In the genomic region with DNA sequence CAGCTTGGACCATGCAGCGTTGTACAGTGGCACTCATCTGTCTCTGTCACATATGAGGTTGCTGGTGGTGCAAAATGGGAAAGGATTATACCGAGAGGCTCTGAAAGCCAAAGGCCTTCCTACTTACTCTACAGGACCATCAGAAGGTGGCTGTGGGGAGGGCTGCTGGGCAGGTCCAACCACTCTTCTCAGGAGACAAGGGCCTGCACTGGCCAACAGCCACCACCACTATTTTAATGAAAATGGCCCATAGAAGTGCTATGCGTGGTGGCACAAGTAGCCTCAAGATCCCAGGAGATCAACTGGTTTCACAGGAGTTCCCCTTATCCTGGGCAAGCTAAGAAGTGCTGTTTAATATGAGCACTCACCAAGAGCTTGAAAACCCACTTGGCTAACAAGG, we compare ENCODE assay signal across 28 cellular contexts.
"Had no signal": no experiment of that assay in that cellular context is flagged by ENCODE, and none has a peak within 500 bp of the region (broad histone marks: within the 10 kb centered on the region; RNA-seq: fewer than 3 reads in every experiment).

No MANE protein-coding gene starts in this region.

- ATAC-seq: left cardiac atrium; left lobe of liver; natural killer cell; psoas muscle; right lobe of liver; stimulated activated memory B cell treated with anti-CD40 and anti-IgM and Interleukin-4, amounts not matched to agents 10 μg/mL and 1 μg/mL and 100 μg/mL, for 72 hours; stimulated activated naive CD8-positive, alpha-beta T cell treated with anti-CD3 and anti-CD28 coated beads, Interleukin-15, amount 100 ng/mL, for 72 hours had no signal

- H3K4me3 Mint-ChIP-seq: mesothelial cell of epicardium; naive B cell; natural killer cell; nephron progenitor cell; neural progenitor cell; stimulated activated memory B cell treated with anti-CD40 and anti-IgM and Interleukin-4, amounts not matched to agents 10 μg/mL and 1 μg/mL and 100 μg/mL, for 72 hours; stimulated activated naive CD8-positive, alpha-beta T cell treated with anti-CD3 and anti-CD28 coated beads, Interleukin-15, amount 100 ng/mL, for 72 hours had no signal

- H3K27ac Mint-ChIP-seq: mesothelial cell of epicardium; naive B cell; natural killer cell; stimulated activated memory B cell treated with anti-CD40 and anti-IgM and Interleukin-4, amounts not matched to agents 10 μg/mL and 1 μg/mL and 100 μg/mL, for 72 hours had no signal

- H3K4me1 ChIP-seq: lower lobe of right lung, neural progenitor cell, parathyroid adenoma, psoas muscle, right lobe of liver, transverse colon, upper lobe of left lung, vagina had no signal

- H3K36me3 Mint-ChIP-seq: mesothelial cell of epicardium; naive B cell; natural killer cell; neural progenitor cell; stimulated activated memory B cell treated with anti-CD40 and anti-IgM and Interleukin-4, amounts not matched to agents 10 μg/mL and 1 μg/mL and 100 μg/mL, for 72 hours had no signal

- H3K4me1 Mint-ChIP-seq: natural killer cell; neural progenitor cell; stimulated activated memory B cell treated with anti-CD40 and anti-IgM and Interleukin-4, amounts not matched to agents 10 μg/mL and 1 μg/mL and 100 μg/mL, for 72 hours had no signal

- H3K4me3 ChIP-seq: lower lobe of right lung, neural progenitor cell, psoas muscle, right lobe of liver, smooth muscle cell, transverse colon, upper lobe of left lung, vagina had no signal

- H3K27me3 Mint-ChIP-seq: naive B cell had no signal

- H3K9me3 Mint-ChIP-seq: mesothelial cell of epicardium; naive B cell; natural killer cell; nephron progenitor cell; stimulated activated memory B cell treated with anti-CD40 and anti-IgM and Interleukin-4, amounts not matched to agents 10 μg/mL and 1 μg/mL and 100 μg/mL, for 72 hours; stimulated activated naive CD8-positive, alpha-beta T cell treated with anti-CD3 and anti-CD28 coated beads, Interleukin-15, amount 100 ng/mL, for 72 hours had no signal

- DNase-seq: hippocampal formation; kidney glomerular epithelial cell; left cardiac atrium; lower lobe of right lung; mesendoderm; naive B cell; natural killer cell; nephron progenitor cell; occipital lobe; psoas muscle; right lobe of liver; stimulated activated CD4-positive, alpha-beta T cell treated with anti-CD3 and anti-CD28 coated beads, Interleukin-1b, Interleukin-23, amount 100 ng/mL, for 48 hours; stimulated activated CD4-positive, alpha-beta T cell treated with anti-CD3 and anti-CD28 coated beads, Interleukin-2, amount 100 ng/mL, for 48 hours; stimulated activated CD4-positive, alpha-beta T cell treated with anti-CD3 and anti-CD28 coated beads, Interleukin-4, amount 100 ng/mL, for 4 hours; stimulated activated CD8-positive, alpha-beta memory T cell treated with anti-CD3 and anti-CD28 coated beads, Interleukin-4, amount 100 ng/mL, for 48 hours; stimulated activated naive CD4-positive, alpha-beta T cell treated with Interleukin-2 at 50 U/mL for 16 hours; stimulated activated naive CD8-positive, alpha-beta T cell treated with anti-CD3 and anti-CD28 coated beads, Interleukin-15, amount 100 ng/mL, for 72 hours; substantia nigra; transverse colon had no signal

- H3K9me3 ChIP-seq: lower lobe of right lung, neutrophil, psoas muscle, right lobe of liver, transverse colon, upper lobe of left lung, vagina had no signal

- H3K27ac ChIP-seq: lower lobe of right lung, neural progenitor cell, neutrophil, parathyroid adenoma, psoas muscle, right lobe of liver, transverse colon, upper lobe of left lung, vagina had no signal

- H3K36me3 ChIP-seq: lower lobe of right lung, neural progenitor cell, neutrophil, right lobe of liver, transverse colon, upper lobe of left lung, vagina had no signal

- H3K27me3 ChIP-seq: neural progenitor cell, neutrophil, right lobe of liver, transverse colon, upper lobe of left lung, vagina had no signal
